17 cellular contexts compared by ENCODE assay signal in the genomic region with DNA sequence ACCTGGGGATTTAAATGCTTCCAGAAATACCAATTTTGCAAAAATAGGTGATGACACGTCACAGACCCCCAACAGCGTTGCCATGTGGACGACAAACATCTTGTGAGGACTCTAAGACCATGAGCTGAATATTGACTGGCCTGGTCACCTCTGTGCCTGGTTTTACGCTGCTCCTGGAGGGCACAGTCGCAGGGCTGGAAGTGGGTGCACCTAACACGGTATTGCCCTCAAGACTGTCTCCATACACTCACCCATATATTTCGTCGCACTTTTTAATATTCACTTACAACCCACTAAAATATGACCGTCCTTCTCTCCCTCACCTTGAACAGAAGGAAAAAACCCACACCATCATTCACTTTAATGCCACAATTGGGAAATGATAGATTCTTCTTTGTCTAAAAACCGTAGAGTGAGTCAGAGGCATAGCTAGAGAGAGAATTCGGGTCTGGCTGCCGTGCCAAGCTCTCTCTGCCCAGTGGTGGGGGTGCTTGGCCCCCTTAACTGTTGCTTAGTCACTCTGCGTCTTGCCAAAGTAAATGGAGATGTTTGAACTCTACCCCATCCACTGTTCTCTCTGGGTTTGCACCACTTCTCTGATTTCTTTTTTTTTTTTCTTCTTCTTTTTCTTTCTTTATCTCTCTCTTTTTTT. TPM values are rescaled to one million over a fixed set of nuclear protein-coding genes. Genes with fewer than 3 reads are reported as not detected.
DNase-seq lines count a peak whose midpoint lies in the region; ATAC-seq and TF ChIP-seq lines count a peak whose summit lies in the region.
"Had no signal": no experiment of that assay in that cellular context is flagged by ENCODE, and none has a peak within 500 bp of the region (broad histone marks: within the 10 kb centered on the region; RNA-seq: fewer than 3 reads in every experiment).

No MANE protein-coding gene starts in this region.

- H3K4me1 ChIP-seq in thoracic aorta (ENCODE audit: control insufficient read depth in 1 of 2, low read depth in 2 of 2) (peaks cover 6 to 16% of the 10 kb centered on the region in 2 donors), SJCRH30 (no peaks in the 10 kb centered on the region)
- H3K4me1 ChIP-seq: lower lobe of right lung, neural progenitor cell, spleen had no signal

- H3K27me3 ChIP-seq in thoracic aorta (replicated peaks; ENCODE audit: insufficient read depth) (no peaks in the 10 kb centered on the region), SJCRH30 (no peaks in the 10 kb centered on the region)
- H3K27me3 ChIP-seq: neural progenitor cell had no signal

- peak overlapping the region; percentile 8 to 38 for H3K27ac ChIP-seq in thoracic aorta
- H3K27ac ChIP-seq in SJCRH30, result no peak overlapping the region
- H3K27ac ChIP-seq: lower lobe of right lung, neural progenitor cell, spleen had no signal

- H3K36me3 ChIP-seq in thoracic aorta (no peaks in the 10 kb centered on the region), SJCRH30 (no peaks in the 10 kb centered on the region)
- H3K36me3 ChIP-seq: lower lobe of right lung, neural progenitor cell, spleen had no signal

- DNase-seq in GM04504 (ENCODE audit: low read depth) (peak; percentile 20), RPMI7951 (ENCODE audit: low read depth) (peak; percentile 90), fibroblast of gingiva (ENCODE audit: low read depth) (peak; percentile 95), thoracic aorta (ENCODE audit: low spot score) (peak; percentile 50), SJCRH30 (no peak), midbrain (lab: John Stamatoyannopoulos, UW) (no peak), NCI-H1092 treated with DMSO at 0.1 percent for 48 hours (lab: John Stamatoyannopoulos, UW) (no peak)
- DNase-seq: activated CD8-positive, alpha-beta T cell treated with anti-CD3 and anti-CD28 coated beads, Interleukin-2, amount 10 ng/mL, durations not matched to agents 7 days and 5 days; cerebellar nuclear complex; DMS 273 treated with DMSO at 0.1 percent for 48 hours; lower lobe of right lung; NCI-H1048; NCI-H345; spleen had no signal

- H3K4me3 ChIP-seq in thoracic aorta (peak overlapping the region; percentile 24), SJCRH30 (no peak overlapping the region)
- H3K4me3 ChIP-seq: lower lobe of right lung, neural progenitor cell, spleen had no signal

- H3K9me3 ChIP-seq in thoracic aorta, result no peaks in the 10 kb centered on the region
- peaks cover 10% of the 10 kb centered on the region; the same call in 1 of the 2 replicates for H3K9me3 ChIP-seq in SJCRH30 (replicated peaks)
- H3K9me3 ChIP-seq: lower lobe of right lung, spleen had no signal

- no peak for TF ChIP-seq CTCF in thoracic aorta (IDR thresholded peaks at IDR 0.05)

- ATAC-seq in thoracic aorta (ENCODE audit: insufficient number of reproducible peaks, low FRiP score, low read depth), result peak; percentile 94
- ATAC-seq: activated CD8-positive, alpha-beta T cell treated with anti-CD3 and anti-CD28 coated beads, Interleukin-2, amount 10 ng/mL, durations not matched to agents 7 days and 5 days; lower lobe of right lung had no signal

RNA-seq across cellular contexts. Expression of gene UTS2, which starts 40.8 kb away (rescaled TPM):
- 0.10 TPM in 1 of 2 replicates, not detected in the other for total RNA-seq in RPMI7951 (2014; rRNA removed; shearing (Covaris generic))
- not detected for total RNA-seq in thoracic aorta
- total RNA-seq in SJCRH30 (2014; rRNA removed; shearing (Covaris generic)), result not detected in 2 replicates
- total RNA-seq: H1, lower lobe of right lung, temporal lobe had no signal

RNA-seq across cellular contexts. Expression of gene TNFRSF9, which starts 47.0 kb away (rescaled TPM):
- 4.1 and 4.2 TPM in 2 replicates for total RNA-seq in RPMI7951 (2014; rRNA removed; shearing (Covaris generic))
- not detected for total RNA-seq in thoracic aorta
- 0.13 TPM in 1 of 2 replicates, not detected in the other for total RNA-seq in SJCRH30 (2014; rRNA removed; shearing (Covaris generic))
- total RNA-seq: H1, temporal lobe had no signal

Comparison
In these comparisons a context has a peak if more than half of its experiments do, and no peak if none do; other contexts are left out.
1. DNase-seq: peak in GM04504 (single experiment), RPMI7951 (single experiment), fibroblast of gingiva (single experiment) and thoracic aorta (single experiment); none in SJCRH30 (0 of 2), midbrain (single experiment) and NCI-H1092 treated with DMSO at 0.1 percent for 48 hours (single experiment).